ENCODE assay signal across 14 cellular contexts in genomic region chr15:101710806-101711205, GRCh38. TPM values are rescaled to one million over a fixed set of nuclear protein-coding genes. Genes with fewer than 3 reads are reported as not detected.
DNase-seq lines count a peak whose midpoint lies in the region; ATAC-seq and TF ChIP-seq lines count a peak whose summit lies in the region.
"Had no signal": no experiment of that assay in that cellular context is flagged by ENCODE, and none has a peak within 500 bp of the region (broad histone marks: within the 10 kb centered on the region; RNA-seq: fewer than 3 reads in every experiment).

No MANE protein-coding gene starts in this region.

- CTCF ChIA-PET in A673 (lab: Charles Lee), result no interaction called here

- H3K27me3 ChIP-seq in A673 (replicated peaks; ENCODE audit: insufficient read depth, low read depth, low read length, poor library complexity), result no peaks in the 10 kb centered on the region

- BruUV-seq in A673 (replicated peaks; lab: Mats Ljungman, UMichigan), result no TSS peak

- DNase-seq in ELR (ENCODE audit: low read depth) (peak; percentile 77), NCI-H460 (ENCODE audit: extremely low read depth, low read depth) (peak; percentile 15), epithelial cell of prostate (ENCODE audit: low read depth, low spot score) (no peak), myocyte (ENCODE audit: low read depth) (peak; percentile 82), left lobe of liver (ENCODE audit: low spot score) (no peak), A673 (ENCODE audit: low spot score) (no peak), DMS 273 (lab: John Stamatoyannopoulos, UW; ENCODE audit: unreplicated experiment) (no peak), left colon (no peak)
- DNase-seq: activated B cell treated with CpG ODN at 0.5 μM for 24 hours; activated T-cell treated with anti-CD3 and anti-CD28 coated beads, Interleukin-2, amount 50 U/mL, for 1 hour; Calu3; NCI-H1105 treated with DMSO at 0.1 percent for 48 hours; NCI-H526; SHP77 treated with DMSO at 0.1 percent for 48 hours had no signal

- H3K27ac ChIP-seq in epithelial cell of prostate (peak overlapping the region; percentile 6), A673 (ENCODE audit: low read depth, low read length, poor library complexity, severe bottlenecking) (no peak overlapping the region)

- intact Hi-C loops in A673 (cut with micrococcal nuclease; ENCODE audit: unreplicated experiment) (no loop called here), left colon (cut with DNase I, micrococcal nuclease) (no loop called here)

- no peak for ATAC-seq in left lobe of liver
- ATAC-seq in left colon, result no peak

- no peaks in the 10 kb centered on the region for H3K9me3 ChIP-seq in A673 (ENCODE audit: low read depth, low read length, poor library complexity, severe bottlenecking)

- H3K36me3 ChIP-seq in A673 (ENCODE audit: insufficient read depth, low read length, poor library complexity, severe bottlenecking), result no peaks in the 10 kb centered on the region

- POLR2A ChIA-PET in A673 (lab: Charles Lee; ENCODE audit: low non-redundant PET), result no interaction called here

- no peak for TF ChIP-seq CTCF in A673 (conservative IDR thresholded peaks at IDR 0.05; ENCODE audit: low read depth, low read length)

- H3K4me3 ChIP-seq in A673 (ENCODE audit: low read depth, low read length, poor library complexity, severe bottlenecking), result no peak overlapping the region

- H3K4me1 ChIP-seq in A673 (ENCODE audit: insufficient read depth, low read length, poor library complexity, severe bottlenecking), result no peaks in the 10 kb centered on the region

RNA-seq across cellular contexts. Expression of gene TARS3, which starts 13.5 kb away (rescaled TPM):
- total RNA-seq in NCI-H460 (2014; rRNA removed; shearing (Covaris generic)), result 9.2 and 10.2 TPM in 2 replicates
- 6.5 and 6.9 TPM in 2 replicates for polyA plus RNA-seq in NCI-H460 (2014; cell fraction: nucleus; rRNA removed)
- 26.2 and 48.0 TPM in 2 replicates for total RNA-seq in myocyte
- 9.5 TPM for polyA plus RNA-seq in myocyte (2012)
- 5.1 TPM for total RNA-seq in left lobe of liver
- 8.9 and 9.1 TPM in 2 replicates for total RNA-seq in A673 (2021)
- total RNA-seq in left colon, result 1 to 10 TPM; 6.8 to 9.1 TPM

RNA-seq across cellular contexts. Expression of gene TM2D3, which starts 58.6 kb away (rescaled TPM):
- 32.3 and 35.8 TPM in 2 replicates for total RNA-seq in NCI-H460 (2014; rRNA removed; shearing (Covaris generic))
- polyA plus RNA-seq in NCI-H460 (2014; cell fraction: nucleus; rRNA removed), result 30.5 and 53.1 TPM in 2 replicates
- total RNA-seq in myocyte (39.4 and 51.5 TPM in 2 replicates), left lobe of liver (30.4 TPM), A673 (2021) (49.4 and 50.7 TPM in 2 replicates), left colon (10 to 100 TPM; 29.9 to 38.5 TPM)
- 49.2 TPM for polyA plus RNA-seq in myocyte (2012)

Comparison
In these comparisons a context has a peak if more than half of its experiments do, and no peak if none do; other contexts are left out.
1. DNase-seq: peak in ELR (single experiment), NCI-H460 (single experiment) and myocyte (single experiment); none in epithelial cell of prostate (single experiment), left lobe of liver (single experiment), A673 (single experiment), DMS 273 (single experiment) and left colon (0 of 2).